8 cellular contexts compared by ENCODE assay signal in the genomic region with DNA sequence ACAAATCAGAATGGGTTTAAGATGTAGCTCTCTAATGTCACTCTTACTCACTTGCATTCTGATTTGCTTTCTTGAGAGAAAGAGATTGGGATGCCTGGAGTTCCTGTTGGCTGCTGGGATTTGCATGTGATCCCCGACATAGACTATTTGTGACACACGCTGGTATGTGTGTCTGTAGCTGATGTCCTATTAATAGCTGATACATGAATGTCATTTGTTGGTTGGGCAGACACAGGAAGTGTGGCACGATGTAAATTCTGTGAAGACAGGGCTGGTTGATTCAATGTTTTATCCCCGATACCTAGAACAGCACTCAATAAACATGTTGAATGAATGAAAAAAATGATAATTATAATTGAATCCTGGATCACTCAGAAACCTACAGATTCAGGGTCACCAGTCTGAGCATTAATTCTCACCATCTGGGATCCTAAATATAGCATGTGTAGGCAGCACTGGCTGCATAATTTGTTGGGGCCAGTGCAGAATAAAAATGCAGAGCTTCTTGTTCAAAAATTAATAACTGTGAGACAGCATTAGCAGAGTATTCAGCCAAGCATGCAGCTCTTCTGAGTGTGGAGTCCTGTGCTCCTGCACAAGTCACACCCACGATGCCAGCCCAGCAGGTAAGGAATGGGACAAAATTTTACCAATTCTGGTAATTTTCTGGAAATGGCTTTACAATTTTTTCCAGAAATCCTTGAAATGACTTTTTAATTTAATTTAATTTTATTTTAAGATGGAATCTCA. TPM values are rescaled to one million over a fixed set of nuclear protein-coding genes. Genes with fewer than 3 reads are reported as not detected.
DNase-seq lines count a peak whose midpoint lies in the region; ATAC-seq, FAIRE-seq and TF ChIP-seq lines count a peak whose summit lies in the region.

No MANE protein-coding gene starts in this region.

- no peaks in the 10 kb centered on the region for H3K36me3 Mint-ChIP-seq in glutamatergic neuron (ENCODE audit: unreplicated experiment)

- peaks cover 15% of the 10 kb centered on the region for H3K4me1 Mint-ChIP-seq in glutamatergic neuron (ENCODE audit: low read depth, unreplicated experiment)

- no peak for TF ChIP-seq POLR2A in GM12891 (IDR thresholded peaks at IDR 0.05; ENCODE audit: low read depth, low read length)
- TF ChIP-seq POLR2A in erythroblast (IDR thresholded peaks at IDR 0.05; ENCODE audit: low read length): no peak

- intact Hi-C loops in left ventricle myocardium superior (cut with micrococcal nuclease): no loop called here

- H3K9me3 Mint-ChIP-seq in glutamatergic neuron (ENCODE audit: unreplicated experiment): no peaks in the 10 kb centered on the region

- peak; percentile 84 for FAIRE-seq in GM12891 (lab: Jason Lieb, UNC)

- no peak for TF ChIP-seq CTCF in glutamatergic neuron (IDR thresholded peaks at IDR 0.05; ENCODE audit: partially characterized antibody, unreplicated experiment)

- ATAC-seq in GM21381 (IDR thresholded peaks at IDR 0.05; ENCODE audit: unreplicated experiment) (peak; percentile 80), HG03354 (IDR thresholded peaks at IDR 0.05; ENCODE audit: poor library complexity, severe bottlenecking, unreplicated experiment) (peak; percentile 84), left ventricle myocardium superior (peak; percentile 95)

- peaks cover 3% of the 10 kb centered on the region for H3K27me3 Mint-ChIP-seq in glutamatergic neuron (ENCODE audit: unreplicated experiment)

- no peak overlapping the region for H3K4me3 Mint-ChIP-seq in glutamatergic neuron (ENCODE audit: unreplicated experiment)

- no peak overlapping the region for H3K27ac Mint-ChIP-seq in glutamatergic neuron (ENCODE audit: unreplicated experiment)

- DNase-seq in GM12891 (ENCODE audit: insufficient read length, low spot score): no peak
- DNase-seq in left ventricle myocardium superior: no peak
- no peak for DNase-seq in erythroblast (lab: John Stamatoyannopoulos, UW)
- DNase-seq in DMS53 (lab: John Stamatoyannopoulos, UW): no peak
- no peak for DNase-seq in activated CD4-positive, alpha-beta T cell treated with anti-CD3 and anti-CD28 coated beads for 4 hours
- DNase-seq in glutamatergic neuron: no peak

TF ChIP-seq in GM12891, 5 proteins besides CTCF, POLR2A, EP300 and RAD21:
- TF ChIP-seq POU2F2 (IDR thresholded peaks at IDR 0.05; ENCODE audit: low read depth, low read length) (no peak), PAX5 (IDR thresholded peaks at IDR 0.05; ENCODE audit: insufficient read depth, low read length, severe bottlenecking) (no peak)
TF ChIP-seq in GM12891: peak in this region for 0.

RNA-seq across cellular contexts. Expression of a gene that starts 35.5 kb away (rescaled TPM):
- polyA plus RNA-seq in GM12891 (2012; ENCODE audit: low read depth, missing spikeins): 10.1 TPM
- total RNA-seq in left ventricle myocardium superior: 9.0 TPM
- total RNA-seq in glutamatergic neuron (ENCODE audit: unreplicated experiment): 36.6 TPM
